14 cellular contexts compared by ENCODE assay signal in the genomic region with DNA sequence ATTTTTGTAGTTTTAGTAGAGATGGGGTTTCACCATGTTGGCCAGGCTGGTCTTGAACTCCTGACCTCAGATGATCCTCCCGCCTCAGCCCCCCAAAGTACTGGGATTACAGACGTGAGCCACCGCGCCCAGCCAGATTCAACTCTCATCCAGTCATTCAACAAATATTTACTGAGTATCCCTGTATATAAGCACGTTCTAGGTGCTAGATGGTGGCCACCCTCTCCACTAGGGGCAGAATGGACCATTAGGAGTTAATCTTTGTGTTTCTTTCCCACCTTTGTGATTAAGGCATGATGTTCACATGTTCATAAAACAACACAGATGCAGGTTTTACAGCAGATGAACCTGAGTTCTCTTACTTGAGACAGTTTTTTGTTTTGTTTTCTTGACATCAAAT. TPM values are rescaled to one million over a fixed set of nuclear protein-coding genes. Genes with fewer than 3 reads are reported as not detected.
DNase-seq lines count a peak whose midpoint lies in the region; ATAC-seq and TF ChIP-seq lines count a peak whose summit lies in the region.
"Had no signal": no experiment of that assay in that cellular context is flagged by ENCODE, and none has a peak within 500 bp of the region (broad histone marks: within the 10 kb centered on the region; RNA-seq: fewer than 3 reads in every experiment).

No MANE protein-coding gene starts in this region.

- no peak overlapping the region for H3K9ac ChIP-seq in SK-N-SH

- H3K36me3 ChIP-seq in SK-N-SH (replicated peaks in 1 of 2; ENCODE audit: control insufficient read depth in 1 of 2, insufficient read depth in 2 of 2, low read length in 1 of 2): peaks cover 5 to 24% of the 10 kb centered on the region in 2 experiments
- H3K36me3 ChIP-seq: colonic mucosa had no signal

- peaks cover 6% of the 10 kb centered on the region for H3F3A ChIP-seq in SK-N-SH (replicated peaks; ENCODE audit: insufficient read depth)

- no peak overlapping the region for H3K27ac Mint-ChIP-seq in activated naive CD8-positive, alpha-beta T cell treated with anti-CD3 and anti-CD28 coated beads, Interleukin-2, amount 50 U/mL, for 24 hours

- peaks cover 10% of the 10 kb centered on the region for H3K4me1 Mint-ChIP-seq in activated naive CD8-positive, alpha-beta T cell treated with anti-CD3 and anti-CD28 coated beads, Interleukin-2, amount 50 U/mL, for 24 hours

- no peak overlapping the region for H3K4me3 ChIP-seq in AG04450 (ENCODE audit: low read depth, low read length)
- no peak overlapping the region for H3K4me3 ChIP-seq in SK-N-SH (ENCODE audit: low read depth in 2 of 2, low read length in 1 of 2)
- H3K4me3 ChIP-seq in foreskin fibroblast (ENCODE audit: low read depth in 1 of 2, low read length in 2 of 2): no peak overlapping the region
- H3K4me3 ChIP-seq: colonic mucosa, heart left ventricle, tibial nerve had no signal

- ATAC-seq in GM18909 (IDR thresholded peaks at IDR 0.05; ENCODE audit: poor library complexity, unreplicated experiment): no peak
- no peak for ATAC-seq in GM18505 (IDR thresholded peaks at IDR 0.05; ENCODE audit: unreplicated experiment)
- no peak for ATAC-seq in activated naive CD8-positive, alpha-beta T cell treated with anti-CD3 and anti-CD28 coated beads, Interleukin-2, amount 50 U/mL, for 24 hours
- ATAC-seq: heart left ventricle had no signal

- TF ChIP-seq EP300 in SK-N-SH (IDR thresholded peaks at IDR 0.05; ENCODE audit: borderline replicate concordance in 1 of 2, low read depth in 1 of 2, low read length in 1 of 2): no peak

- POLR2A ChIA-PET in AG04450 (lab: Yijun Ruan, JAX) (no interaction called here), SK-N-SH (lab: Yijun Ruan, JAX) (no interaction called here)

- WGBS in SK-N-SH (ENCODE audit: low lambda C conversion rate): 65% methylated on average over 5 of the region's 5 CpGs

- H3K27me3 Mint-ChIP-seq in activated naive CD8-positive, alpha-beta T cell treated with anti-CD3 and anti-CD28 coated beads, Interleukin-2, amount 50 U/mL, for 24 hours: no peaks in the 10 kb centered on the region

- DNase-seq in AG04450 (ENCODE audit: low read depth, low spot score): no peak
- DNase-seq in SK-N-SH: peak; percentile 31
- no peak for DNase-seq in foreskin fibroblast
- no peak for DNase-seq in NCI-H1105 treated with DMSO at 0.1 percent for 48 hours (lab: John Stamatoyannopoulos, UW)
- no peak for DNase-seq in activated naive CD8-positive, alpha-beta T cell treated with anti-CD3 and anti-CD28 coated beads, Interleukin-2, amount 50 U/mL, for 24 hours
- DNase-seq: Caco-2, colonic mucosa, heart left ventricle, NCI-H2081 treated with DMSO at 0.1 percent for 48 hours, RPMI8226 had no signal

- H3K9me3 Mint-ChIP-seq in activated naive CD8-positive, alpha-beta T cell treated with anti-CD3 and anti-CD28 coated beads, Interleukin-2, amount 50 U/mL, for 24 hours: no peaks in the 10 kb centered on the region

- H3K4me3 Mint-ChIP-seq in activated naive CD8-positive, alpha-beta T cell treated with anti-CD3 and anti-CD28 coated beads, Interleukin-2, amount 50 U/mL, for 24 hours: no peak overlapping the region

- H3K9me2 ChIP-seq in SK-N-SH: no peaks in the 10 kb centered on the region

- no peak for TF ChIP-seq RAD21 in SK-N-SH (IDR thresholded peaks at IDR 0.05; ENCODE audit: low read length)

- no peaks in the 10 kb centered on the region for H3K4me1 ChIP-seq in SK-N-SH (ENCODE audit: control insufficient read depth in 1 of 2, insufficient read depth in 2 of 2, low read depth in 1 of 2, low read length in 1 of 2)
- H3K4me1 ChIP-seq: Caco-2, colonic mucosa had no signal

- H3K4me2 ChIP-seq in SK-N-SH: no peak overlapping the region

- H3K36me3 Mint-ChIP-seq in activated naive CD8-positive, alpha-beta T cell treated with anti-CD3 and anti-CD28 coated beads, Interleukin-2, amount 50 U/mL, for 24 hours (ENCODE audit: low read depth): peaks cover 28% of the 10 kb centered on the region

- H3K79me2 ChIP-seq in SK-N-SH (ENCODE audit: insufficient read depth): no peaks in the 10 kb centered on the region

- H4K20me1 ChIP-seq in SK-N-SH (ENCODE audit: insufficient read depth): no peaks in the 10 kb centered on the region

- H2AFZ ChIP-seq in SK-N-SH (ENCODE audit: low read depth): no peak overlapping the region

- H3K27ac ChIP-seq in AG04450 (ENCODE audit: low read depth, low read length) (no peak overlapping the region), SK-N-SH (ENCODE audit: low read depth in 2 of 2, low read length in 1 of 2) (no peak overlapping the region)
- H3K27ac ChIP-seq: colonic mucosa, heart left ventricle had no signal

- no peaks in the 10 kb centered on the region for H3K27me3 ChIP-seq in AG04450 (ENCODE audit: control insufficient read depth, insufficient read depth, low read length)
- no peaks in the 10 kb centered on the region for H3K27me3 ChIP-seq in SK-N-SH (ENCODE audit: insufficient read depth)
- H3K27me3 ChIP-seq: colonic mucosa, heart left ventricle, tibial nerve had no signal

- TF ChIP-seq POLR2A in GM18505 (IDR thresholded peaks at IDR 0.05; ENCODE audit: borderline replicate concordance, extremely low read depth, insufficient read depth, insufficient read length): no peak

- CTCF ChIA-PET in AG04450 (lab: Charles Lee): interaction anchor here (0.8 to 1.6 kb wide), 2 partner anchors 43 to 51 kb away, joined by 4 to 6 read pairs; no protein-coding TSS in a partner anchor
- CTCF ChIA-PET in SK-N-SH (lab: Yijun Ruan, JAX): interaction anchor here (0.6 to 1.7 kb wide), 3 partner anchors 11 to 286 kb away, joined by 3 to 5 read pairs (median 5); no protein-coding TSS in a partner anchor

- H3K9me3 ChIP-seq in AG04450 (ENCODE audit: control insufficient read depth, insufficient read depth, low read length): no peaks in the 10 kb centered on the region; the same call in none of the 2 replicates
- no peaks in the 10 kb centered on the region for H3K9me3 ChIP-seq in SK-N-SH
- H3K9me3 ChIP-seq: Caco-2, colonic mucosa, heart left ventricle, tibial nerve had no signal

- TF ChIP-seq CTCF in AG04450 (IDR thresholded peaks at IDR 0.05; ENCODE audit: low read depth, low read length) (peak; percentile 47), GM12872 (IDR thresholded peaks at IDR 0.05; ENCODE audit: insufficient read depth, low read depth, low read length) (peak; percentile 59; the same call in 2 of the 3 replicates), SK-N-SH (IDR thresholded peaks at IDR 0.05) (peak; percentile 47), foreskin fibroblast (IDR thresholded peaks at IDR 0.05; ENCODE audit: low read depth, low read length) (peak; percentile 22)

TF ChIP-seq in SK-N-SH, 30 proteins besides CTCF, POLR2A, EP300 and RAD21 (continues in another document):
- TF ChIP-seq NFIC (IDR thresholded peaks at IDR 0.05; ENCODE audit: borderline replicate concordance): no peak
- no peak for TF ChIP-seq FOXM1 (IDR thresholded peaks at IDR 0.05; ENCODE audit: low read depth)
- no peak for TF ChIP-seq RFX5 (IDR thresholded peaks at IDR 0.05; ENCODE audit: low read length)
- TF ChIP-seq TEAD4 (IDR thresholded peaks at IDR 0.05; ENCODE audit: borderline replicate concordance, insufficient read depth): no peak
- no peak for TF ChIP-seq RCOR1 (IDR thresholded peaks at IDR 0.05; ENCODE audit: low read length)
- TF ChIP-seq FOSL2 (IDR thresholded peaks at IDR 0.05; ENCODE audit: borderline replicate concordance, low read depth): no peak
- TF ChIP-seq, protein P1, sequence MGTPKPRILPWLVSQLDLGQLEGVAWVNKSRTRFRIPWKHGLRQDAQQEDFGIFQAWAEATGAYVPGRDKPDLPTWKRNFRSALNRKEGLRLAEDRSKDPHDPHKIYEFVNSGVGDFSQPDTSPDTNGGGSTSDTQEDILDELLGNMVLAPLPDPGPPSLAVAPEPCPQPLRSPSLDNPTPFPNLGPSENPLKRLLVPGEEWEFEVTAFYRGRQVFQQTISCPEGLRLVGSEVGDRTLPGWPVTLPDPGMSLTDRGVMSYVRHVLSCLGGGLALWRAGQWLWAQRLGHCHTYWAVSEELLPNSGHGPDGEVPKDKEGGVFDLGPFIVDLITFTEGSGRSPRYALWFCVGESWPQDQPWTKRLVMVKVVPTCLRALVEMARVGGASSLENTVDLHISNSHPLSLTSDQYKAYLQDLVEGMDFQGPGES (IDR thresholded peaks at IDR 0.05; ENCODE audit: low read depth, low read length): no peak
- no peak for TF ChIP-seq TAF1 (IDR thresholded peaks at IDR 0.05; ENCODE audit: borderline replicate concordance, low read depth, low read length)
- no peak for TF ChIP-seq ELF1 (IDR thresholded peaks at IDR 0.05)
- TF ChIP-seq, protein P2, sequence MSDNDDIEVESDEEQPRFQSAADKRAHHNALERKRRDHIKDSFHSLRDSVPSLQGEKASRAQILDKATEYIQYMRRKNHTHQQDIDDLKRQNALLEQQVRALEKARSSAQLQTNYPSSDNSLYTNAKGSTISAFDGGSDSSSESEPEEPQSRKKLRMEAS (IDR thresholded peaks at IDR 0.05; ENCODE audit: low read depth): no peak
- TF ChIP-seq TCF12 (IDR thresholded peaks at IDR 0.05): no peak
- no peak for TF ChIP-seq MXI1 (IDR thresholded peaks at IDR 0.05; ENCODE audit: low read depth, low read length)
- TF ChIP-seq FOXJ3 (CRISPR knock-in tag; IDR thresholded peaks at IDR 0.05): no peak
- TF ChIP-seq NRF1 (IDR thresholded peaks at IDR 0.05; ENCODE audit: low read depth, low read length): no peak

RNA-seq across cellular contexts. Expression of a gene that starts 7.3 kb away (rescaled TPM):
- polyA plus RNA-seq in AG04450 (2011; rRNA removed) (42.5 and 62.7 TPM in 2 replicates), SK-N-SH (2012; rRNA removed) (49.1 and 62.7 TPM in 2 replicates)
- 65.5 and 108 TPM in 2 replicates for polyA minus RNA-seq in AG04450 (2011; rRNA and poly(A)+ RNA removed)
- polyA plus RNA-seq in SK-N-SH (2012; cell fraction: cytosol; rRNA removed): 18.1 and 37.6 TPM in 2 replicates
- polyA plus RNA-seq in SK-N-SH (2012; cell fraction: nucleus; rRNA removed): 93.4 and 94.6 TPM in 2 replicates

RNA-seq across cellular contexts. Expression of a gene that starts 17.2 kb away (rescaled TPM):
- polyA plus RNA-seq in AG04450 (2011; rRNA removed): 41.3 and 70.3 TPM in 2 replicates
- 41.9 and 53.5 TPM in 2 replicates for polyA minus RNA-seq in AG04450 (2011; rRNA and poly(A)+ RNA removed)
- 15.9 and 24.8 TPM in 2 replicates for polyA plus RNA-seq in SK-N-SH (2012; rRNA removed)
- 6.8 and 12.4 TPM in 2 replicates for polyA plus RNA-seq in SK-N-SH (2012; cell fraction: cytosol; rRNA removed)
- polyA plus RNA-seq in SK-N-SH (2012; cell fraction: nucleus; rRNA removed): 185 and 324 TPM in 2 replicates
